Comparison of ENCODE assay signal across 7 cellular contexts in genomic region chr5:65213921-65214525, GRCh38.
A peak's percentile ranks its signal among the peaks of the same experiment; 100 is the strongest.
DNase-seq lines count a peak whose midpoint lies in the region; ATAC-seq and TF ChIP-seq lines count a peak whose summit lies in the region.

No MANE protein-coding gene starts in this region.

- H3K27ac ChIP-seq in naive thymus-derived CD4-positive, alpha-beta T cell (ENCODE audit: low read depth, low read length) = no peak overlapping the region

- ATAC-seq in naive thymus-derived CD4-positive, alpha-beta T cell = no peak
- no peak for ATAC-seq in HG03442 (IDR thresholded peaks at IDR 0.05; ENCODE audit: unreplicated experiment)

- H3K4me3 Mint-ChIP-seq in naive thymus-derived CD4-positive, alpha-beta T cell = no peak overlapping the region

- H3K36me3 ChIP-seq in naive thymus-derived CD4-positive, alpha-beta T cell (ENCODE audit: control insufficient read depth in 2 of 3, insufficient read depth in 3 of 3, low read length in 3 of 3) = no peaks in the 10 kb centered on the region

- H3K27me3 ChIP-seq in naive thymus-derived CD4-positive, alpha-beta T cell (ENCODE audit: control insufficient read depth in 2 of 2, insufficient read depth in 2 of 2, low read length in 2 of 2) = no peaks in the 10 kb centered on the region

- no peak overlapping the region for H3K4me3 ChIP-seq in epithelial cell of proximal tubule (ENCODE audit: low read depth, low read length)
- H3K4me3 ChIP-seq in naive thymus-derived CD4-positive, alpha-beta T cell (ENCODE audit: low read length) = no peak overlapping the region

- intact Hi-C loops in naive thymus-derived CD4-positive, alpha-beta T cell (cut with micrococcal nuclease) = loop anchor here in 1 of 2 donors (1.0 kb wide), 1 partner anchor 269 kb away; no protein-coding TSS in a partner anchor

- in situ Hi-C loops in GM13977 (cut with MboI; ENCODE audit: low pct_unique_long_range_greater_than_20kb, low sequenced_read_pairs, unreplicated experiment) = no loop called here

- no peaks in the 10 kb centered on the region for H3K9me3 ChIP-seq in naive thymus-derived CD4-positive, alpha-beta T cell (ENCODE audit: control insufficient read depth in 2 of 3, low read length in 3 of 3)

- POLR2A ChIA-PET in naive thymus-derived CD4-positive, alpha-beta T cell (lab: Charles Lee) = no interaction called here

- H3K9me3 Mint-ChIP-seq in naive thymus-derived CD4-positive, alpha-beta T cell = no peaks in the 10 kb centered on the region

- H3K27ac Mint-ChIP-seq in naive thymus-derived CD4-positive, alpha-beta T cell = no peak overlapping the region

- TF ChIP-seq CTCF in GM13977 (IDR thresholded peaks at IDR 0.05; ENCODE audit: extremely low read depth, insufficient read depth, missing control alignments) = peak; percentile 13
- peak; percentile 71 for TF ChIP-seq CTCF in epithelial cell of proximal tubule (conservative IDR thresholded peaks at IDR 0.05; ENCODE audit: low read depth, low read length)

- CTCF ChIA-PET in naive thymus-derived CD4-positive, alpha-beta T cell (lab: Charles Lee) = no interaction called here

- no peak for DNase-seq in GM13977 (ENCODE audit: low spot score)
- peak; percentile 53 for DNase-seq in NCI-H460 (ENCODE audit: extremely low read depth, low read depth)
- no peak for DNase-seq in epithelial cell of proximal tubule (ENCODE audit: low read depth)
- peak; percentile 22 for DNase-seq in renal cortical epithelial cell (ENCODE audit: low read depth)
- no peak for DNase-seq in naive thymus-derived CD4-positive, alpha-beta T cell
- no peak for DNase-seq in cortex of kidney (lab: John Stamatoyannopoulos, UW)

- no peaks in the 10 kb centered on the region for H3K4me1 Mint-ChIP-seq in naive thymus-derived CD4-positive, alpha-beta T cell

- H3K27me3 Mint-ChIP-seq in naive thymus-derived CD4-positive, alpha-beta T cell = peaks cover 0 to 5% (median 0%) of the 10 kb centered on the region in 5 donors

- peaks cover 0 to 14% (median 0%) of the 10 kb centered on the region in 5 donors for H3K36me3 Mint-ChIP-seq in naive thymus-derived CD4-positive, alpha-beta T cell

- no peaks in the 10 kb centered on the region for H3K4me1 ChIP-seq in naive thymus-derived CD4-positive, alpha-beta T cell (ENCODE audit: control insufficient read depth in 2 of 2, insufficient read depth in 2 of 2, low read length in 2 of 2)

Comparison
In these comparisons a context has a peak if more than half of its experiments do, and no peak if none do; other contexts are left out.
1. DNase-seq: peak in NCI-H460 (single experiment) and renal cortical epithelial cell (single experiment); none in GM13977 (single experiment), epithelial cell of proximal tubule (single experiment), naive thymus-derived CD4-positive, alpha-beta T cell (0 of 9) and cortex of kidney (single experiment).